Comparison of ENCODE assay signal across 26 cellular contexts in the genomic region with DNA sequence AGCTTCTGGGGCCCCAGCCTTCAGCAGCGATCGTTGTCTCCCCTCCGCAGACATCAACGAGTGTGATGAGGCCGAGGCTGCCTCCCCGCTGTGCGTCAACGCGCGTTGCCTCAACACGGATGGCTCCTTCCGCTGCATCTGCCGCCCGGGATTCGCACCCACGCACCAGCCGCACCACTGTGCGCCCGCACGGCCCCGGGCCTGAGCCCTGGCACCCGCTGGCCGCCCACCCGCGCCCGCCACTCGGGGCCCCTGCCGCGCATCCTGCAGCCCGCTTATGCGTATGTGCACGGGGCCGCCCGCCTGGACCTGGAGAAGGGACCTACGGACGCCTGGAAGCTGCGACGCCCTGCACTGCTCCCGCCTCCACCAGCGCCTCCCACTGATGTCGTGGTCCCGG.
"Had no signal": no experiment of that assay in that cellular context is flagged by ENCODE, and none has a peak within 500 bp of the region (broad histone marks: within the 10 kb centered on the region; RNA-seq: fewer than 3 reads in every experiment).

No MANE protein-coding gene starts in this region.

- H3K27me3 ChIP-seq: adrenal gland, body of pancreas, breast epithelium, MG63 had no signal

- DNase-seq: activated CD4-positive, alpha-beta T cell treated with anti-CD3 and anti-CD28 coated beads, Interleukin-2, amount 10 ng/mL, durations not matched to agents 24 days and 14 days; activated CD4-positive, alpha-beta T cell treated with anti-CD3 and anti-CD28 coated beads, Interleukin-2, amount 50 U/mL, for 4 hours; activated CD4-positive, CD25-positive, alpha-beta regulatory T cell; activated CD8-positive, alpha-beta T cell treated with anti-CD3 and anti-CD28 coated beads for 36 hours; activated gamma-delta T cell treated with Interleukin-2 at 50 U/mL for 16 hours; activated naive CD4-positive, alpha-beta T cell treated with anti-CD3 and anti-CD28 coated beads for 36 hours; activated naive CD8-positive, alpha-beta T cell treated with anti-CD3 and anti-CD28 coated beads, Interleukin-2, amount 10 ng/mL, durations not matched to agents 7 days and 5 days; activated T-cell treated with anti-CD3 and anti-CD28 coated beads, Interleukin-2, amount 50 U/mL, for 24 hours; adrenal gland; body of pancreas; Kasumi-1; KG1; MG63; NCI-H1092; NCI-H1436 treated with DMSO at 0.1 percent for 48 hours; NCI-H1694 treated with DMSO at 0.1 percent for 48 hours; NCI-H2029; NCI-H345; NCI-H524 treated with DMSO at 0.1 percent for 48 hours; RPMI8226; SIG-M5; T1000; WERI-Rb-1 had no signal

- H3K4me1 ChIP-seq: adrenal gland, breast epithelium had no signal

- FAIRE-seq: astrocyte had no signal

- H3K36me3 ChIP-seq: breast epithelium had no signal

- H3K27ac ChIP-seq: adrenal gland, body of pancreas, breast epithelium, WERI-Rb-1 had no signal

- H3K9me3 ChIP-seq: adrenal gland, body of pancreas, breast epithelium, MG63 had no signal

- H3K4me3 ChIP-seq: adrenal gland, body of pancreas, breast epithelium, MG63 had no signal

- ATAC-seq: activated CD8-positive, alpha-beta T cell treated with anti-CD3 and anti-CD28 coated beads for 36 hours; body of pancreas; Panc1 had no signal
